Comparison of ENCODE assay signal across 9 cellular contexts in genomic region chr16:1428511-1428910, GRCh38. TPM values are rescaled to one million over a fixed set of nuclear protein-coding genes. Genes with fewer than 3 reads are reported as not detected.
DNase-seq lines count a peak whose midpoint lies in the region; ATAC-seq, FAIRE-seq and TF ChIP-seq lines count a peak whose summit lies in the region.
"Had no signal": no experiment of that assay in that cellular context is flagged by ENCODE, and none has a peak within 500 bp of the region (broad histone marks: within the 10 kb centered on the region; RNA-seq: fewer than 3 reads in every experiment).

No MANE protein-coding gene starts in this region.

- CTCF ChIA-PET in GM12878 (lab: Yijun Ruan, JAX), result interaction anchor here (0.6 to 2.2 kb wide), 7 partner anchors 43 to 249 kb away, joined by 3 to 6 read pairs (median 4); partner anchors contain the start of genes JPT2 and TELO2

- intact Hi-C loops in GM12878 (cut with micrococcal nuclease; ENCODE audit: unreplicated experiment), result no loop called here
- intact Hi-C loops in uterus (cut with DNase I; ENCODE audit: low total_unique reads), result no loop called here
- intact Hi-C loops in ovary (cut with DNase I), result loop anchor here in 1 of 4 donors (10.0 kb wide), 1 partner anchor 66 kb away; the partner anchor contains the start of gene TELO2

- no peaks in the 10 kb centered on the region for H3K79me2 ChIP-seq in GM12878 (ENCODE audit: control insufficient read depth, insufficient read depth, low read length)
- H3K79me2 ChIP-seq in osteoblast (ENCODE audit: insufficient read depth, low read length), result no peaks in the 10 kb centered on the region

- BruUV-seq in GM12878 (replicated peaks; lab: Mats Ljungman, UMichigan), result no TSS peak

- H3K9me3 ChIP-seq in Peyer's patch (no peaks in the 10 kb centered on the region), GM12878 (replicated peaks; ENCODE audit: control insufficient read depth, insufficient read depth, low read length) (no peaks in the 10 kb centered on the region), osteoblast (ENCODE audit: low read depth, low read length) (no peaks in the 10 kb centered on the region), uterus (no peaks in the 10 kb centered on the region), ovary (no peaks in the 10 kb centered on the region)

- FAIRE-seq in GM12878 (lab: Jason Lieb, UNC), result no peak

- POLR2A ChIA-PET in GM12878 (lab: Charles Lee), result interaction anchor here (0.6 to 0.7 kb wide), 2 partner anchors 52 to 110 kb away, joined by 3 read pairs; no protein-coding TSS in a partner anchor

- TF ChIP-seq POLR2A in Peyer's patch (IDR thresholded peaks at IDR 0.05) (no peak), GM12878 (IDR thresholded peaks at IDR 0.05; ENCODE audit: low read depth, low read length) (no peak), uterus (IDR thresholded peaks at IDR 0.05) (no peak), ovary (IDR thresholded peaks at IDR 0.05) (no peak)

- SMC1A ChIA-PET in GM12878 (lab: Charles Lee; ENCODE audit: uncharacterized antibody, unreplicated experiment), result interaction anchor here (0.6 to 1.2 kb wide), 4 partner anchors 45 to 110 kb away, joined by 3 read pairs; no protein-coding TSS in a partner anchor

- H3K4me1 ChIP-seq in Peyer's patch, result peaks cover 0 to 6% (median 2%) of the 10 kb centered on the region in 4 donors
- H3K4me1 ChIP-seq in GM12878 (ENCODE audit: control insufficient read depth, insufficient read depth, low read length), result no peaks in the 10 kb centered on the region
- no peaks in the 10 kb centered on the region for H3K4me1 ChIP-seq in osteoblast (ENCODE audit: insufficient read depth, low read length)
- no peaks in the 10 kb centered on the region for H3K4me1 ChIP-seq in uterus
- H3K4me1 ChIP-seq in ovary (ENCODE audit: insufficient read depth), result no peaks in the 10 kb centered on the region

- in situ Hi-C loops in GM12878 (cut with MboI), result no loop called here

- TF ChIP-seq EP300 in GM12878 (IDR thresholded peaks at IDR 0.05; ENCODE audit: borderline replicate concordance in 1 of 2, control insufficient read depth in 1 of 2, low read depth in 2 of 2, low read length in 2 of 2), result no peak
- no peak for TF ChIP-seq EP300 in ovary (IDR thresholded peaks at IDR 0.05)

- H3K27ac ChIP-seq in Peyer's patch (peak overlapping the region in 1 of 4 donors; percentile 5), GM12878 (ENCODE audit: control insufficient read depth, insufficient read depth) (no peak overlapping the region), osteoblast (ENCODE audit: low read depth, low read length) (no peak overlapping the region), uterus (no peak overlapping the region), ovary (no peak overlapping the region)

- peak overlapping the region in 1 of 4 donors; percentile 5 for H3K4me3 ChIP-seq in Peyer's patch
- H3K4me3 ChIP-seq in GM12878, result no peak overlapping the region
- H3K4me3 ChIP-seq in osteoblast (ENCODE audit: insufficient read depth, low read length), result no peak overlapping the region
- no peak overlapping the region for H3K4me3 ChIP-seq in uterus
- no peak overlapping the region for H3K4me3 ChIP-seq in ovary

- peak; percentile 65 for TF ChIP-seq RAD21 in GM12878 (IDR thresholded peaks at IDR 0.05; ENCODE audit: insufficient read depth, low read depth, low read length)

- peak in 4 of 6 experiments; percentile 14 to 47 (median 37) for TF ChIP-seq CTCF in Peyer's patch (IDR thresholded peaks at IDR 0.05)
- TF ChIP-seq CTCF in GM12878 (IDR thresholded peaks at IDR 0.05 in 2 of 3, conservative IDR thresholded peaks at IDR 0.05 in 1 of 3; ENCODE audit: control insufficient read depth in 2 of 3, extremely low read depth in 1 of 3, insufficient read depth in 1 of 3, low read depth in 3 of 3, low read length in 3 of 3), result peak; percentile 53 to 69 (median 68)
- peak; percentile 35 for TF ChIP-seq CTCF in osteoblast (IDR thresholded peaks at IDR 0.05; ENCODE audit: extremely low read depth, low read depth, low read length)
- peak in 1 of 4 experiments; percentile 20 for TF ChIP-seq CTCF in uterus (IDR thresholded peaks at IDR 0.05)
- TF ChIP-seq CTCF in ovary (IDR thresholded peaks at IDR 0.05), result no peak

- H2AFZ ChIP-seq in GM12878 (ENCODE audit: control insufficient read depth, low read depth, low read length) (peak overlapping the region; percentile 44), osteoblast (ENCODE audit: low read length) (peak overlapping the region; percentile 22)

- peak; percentile 92 for ATAC-seq in GM12878

- H4K20me1 ChIP-seq in GM12878 (ENCODE audit: control insufficient read depth, insufficient read depth) (no peaks in the 10 kb centered on the region; the same call in 1 of the 2 replicates), osteoblast (ENCODE audit: insufficient read depth, low read length) (no peaks in the 10 kb centered on the region)

- WGBS in GM12878 (ENCODE audit: insufficient coverage, insufficient replicate concordance, low lambda C conversion rate, missing lambda C conversion rate), result 18% methylated on average over 19 of the region's 21 CpGs
- WGBS in ovary, 3 donors, result 19 to 34% (median 26%) methylated on average over 13 to 21 of the region's 21 CpGs

- no peak overlapping the region for H3K9ac ChIP-seq in GM12878 (ENCODE audit: control insufficient read depth, insufficient read depth, low read length)

- no peak overlapping the region for H3K4me2 ChIP-seq in GM12878 (ENCODE audit: control insufficient read depth, insufficient read depth)
- no peak overlapping the region for H3K4me2 ChIP-seq in osteoblast (ENCODE audit: insufficient read depth, low read length)

- RAD21 ChIA-PET in GM12878 (lab: Charles Lee; ENCODE audit: unreplicated experiment), result interaction anchor here (0.7 to 1.5 kb wide), 4 partner anchors 13 to 277 kb away, joined by 3 read pairs; partner anchors contain the start of gene JPT2

- DNase-seq in ELF-1 (ENCODE audit: low read depth, low spot score), result peak; percentile 57
- DNase-seq in Peyer's patch, result peak in 2 of 3 donors; percentile 60
- DNase-seq in GM12878 (ENCODE audit: low read depth, low spot score), result no peak
- peak; percentile 98 for DNase-seq in osteoblast (ENCODE audit: insufficient read length, low spot score, missing footprints)
- DNase-seq in RKO (ENCODE audit: low spot score), result no peak
- DNase-seq in DMS79 treated with DMSO at 0.1 percent for 48 hours (lab: John Stamatoyannopoulos, UW), result no peak
- no peak for DNase-seq in uterus
- no peak for DNase-seq in ovary

- no peaks in the 10 kb centered on the region for H3K27me3 ChIP-seq in Peyer's patch
- H3K27me3 ChIP-seq in GM12878 (replicated peaks in 1 of 2; ENCODE audit: control insufficient read depth in 2 of 2, insufficient read depth in 2 of 2, low read length in 1 of 2), result peaks cover 0 to 10% of the 10 kb centered on the region in 2 experiments
- no peaks in the 10 kb centered on the region for H3K27me3 ChIP-seq in osteoblast (ENCODE audit: insufficient read depth, low read length)
- no peaks in the 10 kb centered on the region for H3K27me3 ChIP-seq in uterus
- no peaks in the 10 kb centered on the region for H3K27me3 ChIP-seq in ovary

- no peaks in the 10 kb centered on the region for H3K36me3 ChIP-seq in Peyer's patch
- H3K36me3 ChIP-seq in GM12878 (ENCODE audit: control insufficient read depth in 2 of 2, insufficient read depth in 2 of 2, low read length in 1 of 2), result no peaks in the 10 kb centered on the region
- H3K36me3 ChIP-seq in osteoblast (ENCODE audit: insufficient read depth, low read length), result no peaks in the 10 kb centered on the region
- H3K36me3 ChIP-seq in uterus, result no peaks in the 10 kb centered on the region
- no peaks in the 10 kb centered on the region for H3K36me3 ChIP-seq in ovary

RNA-seq across cellular contexts. Expression of gene PERCC1, which starts 2.4 kb away (rescaled TPM):
- total RNA-seq in Peyer's patch (not detected), GM12878 (2014; rRNA removed) (not detected in 2 replicates), GM12878 (2014; rRNA removed; fragmentation: Illumina TruSeq; extraction: Trizol) (not detected in 2 replicates), GM12878 (2021) (not detected in 2 replicates), osteoblast (not detected in 2 replicates), uterus (not detected), ovary (under 1 TPM in 1 of 7 donors, not detected in 6; 0.62 TPM)
- total RNA-seq in GM12878 (2013; cell fraction: nucleolus; rRNA removed), result not detected in 2 replicates
- polyA plus RNA-seq in GM12878 (2011; ENCODE audit: low read depth), result not detected
- polyA plus RNA-seq in GM12878 (2011; rRNA removed) (not detected in 2 replicates), GM12878 (2014; fragmentation: Illumina TruSeq; extraction: Trizol) (not detected in 2 replicates), GM12878 (2014; fragmentation: Nextera tagmentation; extraction: Ambion mirVana) (not detected), GM12878 (2014; rRNA removed) (not detected in 2 replicates), GM12878 (2016; fragmentation: Nextera tagmentation; extraction: Ambion mirVana) (not detected), ovary (under 1 TPM in 1 of 2 donors, not detected in 1; 0.08 TPM)
- polyA plus RNA-seq in GM12878 (2011; cell fraction: cytosol; rRNA removed), result not detected in 2 replicates
- polyA plus RNA-seq in GM12878 (2011; cell fraction: nucleus; rRNA removed), result not detected in 2 replicates
- not detected in 2 replicates for polyA plus RNA-seq in GM12878 (2012)
- polyA minus RNA-seq in GM12878 (2011; rRNA and poly(A)+ RNA removed), result not detected in 2 replicates
- not detected in 2 replicates for polyA minus RNA-seq in GM12878 (2011; cell fraction: cytosol; rRNA and poly(A)+ RNA removed)
- not detected in 2 replicates for polyA minus RNA-seq in GM12878 (2011; cell fraction: nucleus; rRNA and poly(A)+ RNA removed)
- polyA plus RNA-seq: esophagus had no signal

RNA-seq across cellular contexts. Expression of gene UQCC4, which starts 8.0 kb away (rescaled TPM):
- total RNA-seq in Peyer's patch (10 to 100 TPM in 3 of 4 donors, 1 to 10 TPM in 1; 9.5 to 16.2 (median 13.3) TPM), GM12878 (2014; rRNA removed) (23.8 and 29.2 TPM in 2 replicates), GM12878 (2014; rRNA removed; fragmentation: Illumina TruSeq; extraction: Trizol) (12.4 and 15.1 TPM in 2 replicates), GM12878 (2021) (21.9 and 23.7 TPM in 2 replicates), osteoblast (7.6 and 8.3 TPM in 2 replicates), uterus (10 to 100 TPM in 3 of 4 donors, 1 to 10 TPM in 1; 8.0 to 90.2 (median 21.4) TPM), ovary (10 to 100 TPM; 10.1 to 18.6 (median 15.8) TPM)
- 7.8 and 10.6 TPM in 2 replicates for total RNA-seq in GM12878 (2013; cell fraction: nucleolus; rRNA removed)
- 12.4 TPM for polyA plus RNA-seq in GM12878 (2011; ENCODE audit: low read depth)
- polyA plus RNA-seq in GM12878 (2011; rRNA removed) (24.5 and 32.9 TPM in 2 replicates), GM12878 (2014; fragmentation: Illumina TruSeq; extraction: Trizol) (4.1 and 9.2 TPM in 2 replicates), GM12878 (2014; fragmentation: Nextera tagmentation; extraction: Ambion mirVana) (1 to 10 TPM; 1.7 to 4.7 TPM), GM12878 (2014; rRNA removed) (25.4 and 27.1 TPM in 2 replicates), GM12878 (2016; fragmentation: Nextera tagmentation; extraction: Ambion mirVana) (10 to 100 TPM; 45.3 to 56.1 TPM), ovary (10 to 100 TPM in 1 of 2 donors, 1 to 10 TPM in 1; 4.0 to 17.5 TPM)
- 41.9 and 49.1 TPM in 2 replicates for polyA plus RNA-seq in GM12878 (2011; cell fraction: cytosol; rRNA removed)
- 21.9 and 25.0 TPM in 2 replicates for polyA plus RNA-seq in GM12878 (2011; cell fraction: nucleus; rRNA removed)
- polyA plus RNA-seq in GM12878 (2012), result 15.1 and 16.1 TPM in 2 replicates
- 12.1 and 16.2 TPM in 2 replicates for polyA minus RNA-seq in GM12878 (2011; rRNA and poly(A)+ RNA removed)
- polyA minus RNA-seq in GM12878 (2011; cell fraction: cytosol; rRNA and poly(A)+ RNA removed), result 6.8 and 7.5 TPM in 2 replicates
- 6.4 and 13.4 TPM in 2 replicates for polyA minus RNA-seq in GM12878 (2011; cell fraction: nucleus; rRNA and poly(A)+ RNA removed)

RNA-seq across cellular contexts. Expression of gene UNKL, which starts 14.0 kb away (rescaled TPM):
- total RNA-seq in Peyer's patch, result 100 to 1,000 TPM in 1 of 4 donors, 10 to 100 TPM in 3; 10.9 to 113 (median 38.4) TPM
- 59.6 and 66.8 TPM in 2 replicates for total RNA-seq in GM12878 (2013; cell fraction: nucleolus; rRNA removed)
- 7.5 and 12.4 TPM in 2 replicates for total RNA-seq in GM12878 (2014; rRNA removed)
- total RNA-seq in GM12878 (2014; rRNA removed; fragmentation: Illumina TruSeq; extraction: Trizol), result 3.5 and 5.4 TPM in 2 replicates
- 18.4 and 21.6 TPM in 2 replicates for total RNA-seq in GM12878 (2021)
- polyA plus RNA-seq in GM12878 (2011; ENCODE audit: low read depth), result 6.8 TPM
- 8.9 and 11.2 TPM in 2 replicates for polyA plus RNA-seq in GM12878 (2011; rRNA removed)
- polyA plus RNA-seq in GM12878 (2011; cell fraction: cytosol; rRNA removed), result 8.2 and 12.7 TPM in 2 replicates
- 109 and 131 TPM in 2 replicates for polyA plus RNA-seq in GM12878 (2011; cell fraction: nucleus; rRNA removed)
- polyA plus RNA-seq in GM12878 (2012), result 10.9 and 18.3 TPM in 2 replicates
- 1.1 and 2.1 TPM in 2 replicates for polyA plus RNA-seq in GM12878 (2014; fragmentation: Illumina TruSeq; extraction: Trizol)
- under 1 TPM; 0.40 to 0.57 TPM for polyA plus RNA-seq in GM12878 (2014; fragmentation: Nextera tagmentation; extraction: Ambion mirVana)
- polyA plus RNA-seq in GM12878 (2014; rRNA removed), result 15.1 and 20.7 TPM in 2 replicates
- polyA plus RNA-seq in GM12878 (2016; fragmentation: Nextera tagmentation; extraction: Ambion mirVana), result 1 to 10 TPM; 8.6 to 9.6 TPM
- polyA minus RNA-seq in GM12878 (2011; rRNA and poly(A)+ RNA removed), result 4.3 and 6.6 TPM in 2 replicates
- 6.7 and 10.3 TPM in 2 replicates for polyA minus RNA-seq in GM12878 (2011; cell fraction: cytosol; rRNA and poly(A)+ RNA removed)
- polyA minus RNA-seq in GM12878 (2011; cell fraction: nucleus; rRNA and poly(A)+ RNA removed), result 14.6 and 20.2 TPM in 2 replicates
- 10.1 and 12.7 TPM in 2 replicates for total RNA-seq in osteoblast
- total RNA-seq in uterus, result 10 to 100 TPM; 13.5 to 63.3 (median 27.6) TPM
- 10 to 100 TPM; 13.3 to 39.8 (median 32.5) TPM for total RNA-seq in ovary
- polyA plus RNA-seq in ovary, result 10 to 100 TPM in 1 of 2 donors, 1 to 10 TPM in 1; 7.0 to 44.8 TPM

RNA-seq across cellular contexts. Expression of gene CCDC154, which starts 15.8 kb away (rescaled TPM):
- total RNA-seq in Peyer's patch (10 to 100 TPM in 1 of 4 donors, under 1 TPM in 3; 0.47 to 23.1 (median 0.73) TPM), GM12878 (2014; rRNA removed) (0.06 and 0.11 TPM in 2 replicates), GM12878 (2014; rRNA removed; fragmentation: Illumina TruSeq; extraction: Trizol) (not detected in 2 replicates), GM12878 (2021) (0.21 and 0.26 TPM in 2 replicates), osteoblast (0.36 and 0.59 TPM in 2 replicates), uterus (1 to 10 TPM in 1 of 4 donors, under 1 TPM in 2, not detected in 1; 0.48 to 5.3 (median 0.51) TPM), ovary (1 to 10 TPM; 1.3 to 3.5 (median 2.0) TPM)
- total RNA-seq in GM12878 (2013; cell fraction: nucleolus; rRNA removed), result 0.42 and 0.46 TPM in 2 replicates
- not detected for polyA plus RNA-seq in GM12878 (2011; ENCODE audit: low read depth)
- polyA plus RNA-seq in GM12878 (2011; rRNA removed) (not detected in 2 replicates), GM12878 (2014; fragmentation: Illumina TruSeq; extraction: Trizol) (not detected in 2 replicates), GM12878 (2014; fragmentation: Nextera tagmentation; extraction: Ambion mirVana) (not detected), GM12878 (2014; rRNA removed) (0.33 TPM in 1 of 2 replicates, not detected in the other), GM12878 (2016; fragmentation: Nextera tagmentation; extraction: Ambion mirVana) (under 1 TPM in 1 of 2 experiments, not detected in 1; 0.25 TPM), ovary (1 to 10 TPM in 1 of 2 donors, not detected in 1; 1.1 TPM)
- polyA plus RNA-seq in GM12878 (2011; cell fraction: cytosol; rRNA removed), result not detected in 2 replicates
- polyA plus RNA-seq in GM12878 (2011; cell fraction: nucleus; rRNA removed), result 0.19 and 0.37 TPM in 2 replicates
- polyA plus RNA-seq in GM12878 (2012), result 0.08 and 0.37 TPM in 2 replicates
- not detected in 2 replicates for polyA minus RNA-seq in GM12878 (2011; rRNA and poly(A)+ RNA removed)
- not detected in 2 replicates for polyA minus RNA-seq in GM12878 (2011; cell fraction: cytosol; rRNA and poly(A)+ RNA removed)
- not detected in 2 replicates for polyA minus RNA-seq in GM12878 (2011; cell fraction: nucleus; rRNA and poly(A)+ RNA removed)

RNA-seq across cellular contexts. Expression of gene CLCN7, which starts 46.3 kb away (rescaled TPM):
- 100 to 1,000 TPM in 2 of 4 donors, 10 to 100 TPM in 2; 95.1 to 194 (median 105) TPM for total RNA-seq in Peyer's patch
- 111 TPM in 2 replicates for total RNA-seq in GM12878 (2013; cell fraction: nucleolus; rRNA removed)
- total RNA-seq in GM12878 (2014; rRNA removed), result 21.3 and 27.1 TPM in 2 replicates
- total RNA-seq in GM12878 (2014; rRNA removed; fragmentation: Illumina TruSeq; extraction: Trizol), result 7.7 and 7.8 TPM in 2 replicates
- 56.3 and 62.5 TPM in 2 replicates for total RNA-seq in GM12878 (2021)
- 18.9 TPM for polyA plus RNA-seq in GM12878 (2011; ENCODE audit: low read depth)
- polyA plus RNA-seq in GM12878 (2011; rRNA removed), result 5.0 and 12.8 TPM in 2 replicates
- polyA plus RNA-seq in GM12878 (2011; cell fraction: cytosol; rRNA removed), result 12.9 and 20.6 TPM in 2 replicates
- 292 and 389 TPM in 2 replicates for polyA plus RNA-seq in GM12878 (2011; cell fraction: nucleus; rRNA removed)
- polyA plus RNA-seq in GM12878 (2012), result 50.7 and 52.0 TPM in 2 replicates
- 2.7 and 11.6 TPM in 2 replicates for polyA plus RNA-seq in GM12878 (2014; fragmentation: Illumina TruSeq; extraction: Trizol)
- polyA plus RNA-seq in GM12878 (2014; fragmentation: Nextera tagmentation; extraction: Ambion mirVana), result under 1 TPM; 0.04 to 0.18 TPM
- polyA plus RNA-seq in GM12878 (2014; rRNA removed), result 61.6 and 64.5 TPM in 2 replicates
- 10 to 100 TPM; 36.7 to 38.0 TPM for polyA plus RNA-seq in GM12878 (2016; fragmentation: Nextera tagmentation; extraction: Ambion mirVana)
- polyA minus RNA-seq in GM12878 (2011; rRNA and poly(A)+ RNA removed), result 17.0 and 18.1 TPM in 2 replicates
- 5.7 and 7.2 TPM in 2 replicates for polyA minus RNA-seq in GM12878 (2011; cell fraction: cytosol; rRNA and poly(A)+ RNA removed)
- 47.1 and 65.3 TPM in 2 replicates for polyA minus RNA-seq in GM12878 (2011; cell fraction: nucleus; rRNA and poly(A)+ RNA removed)
- total RNA-seq in osteoblast, result 161 and 187 TPM in 2 replicates
- total RNA-seq in uterus, result 100 to 1,000 TPM in 1 of 4 donors, 10 to 100 TPM in 3; 21.5 to 145 (median 57.2) TPM
- total RNA-seq in ovary, result 10 to 100 TPM; 28.4 to 70.9 (median 62.8) TPM
- polyA plus RNA-seq in ovary, result 10 to 100 TPM; 16.3 to 31.0 TPM

Comparison
In these comparisons a context has a peak if more than half of its experiments do, and no peak if none do; other contexts are left out.
1. DNase-seq: peak in ELF-1 (single experiment), Peyer's patch (2 of 3) and osteoblast (single experiment); none in GM12878 (single experiment), RKO (single experiment), DMS79 treated with DMSO at 0.1 percent for 48 hours (single experiment), uterus (0 of 2) and ovary (0 of 5).
2. CTCF ChIP-seq: peak in Peyer's patch (4 of 6), GM12878 (3 of 3) and osteoblast (single experiment); none in ovary (0 of 3).